In the genomic region with DNA sequence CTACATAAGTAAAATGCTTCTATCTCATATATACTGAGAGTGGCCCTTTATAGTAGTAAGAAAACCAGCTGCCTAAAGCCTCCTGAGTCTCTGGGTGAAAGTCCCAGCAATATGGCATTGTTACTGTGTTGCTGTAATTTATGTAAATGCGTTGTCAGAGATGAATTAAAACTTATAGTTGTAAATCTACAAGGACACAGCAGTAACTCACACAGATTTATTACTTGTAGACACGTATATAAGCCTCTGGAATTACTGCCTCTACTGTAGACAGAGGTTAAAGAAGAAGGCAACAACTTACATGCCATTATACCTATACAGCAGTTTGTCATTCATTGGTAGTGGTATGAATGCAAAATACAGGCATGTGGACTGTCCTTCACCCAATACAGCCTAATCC, we compare ENCODE assay signal across 31 cellular contexts.
"Had no signal": no experiment of that assay in that cellular context is flagged by ENCODE, and none has a peak within 500 bp of the region (broad histone marks: within the 10 kb centered on the region; RNA-seq: fewer than 3 reads in every experiment).

No MANE protein-coding gene starts in this region.

- ATAC-seq: activated CD4-positive, alpha-beta T cell treated with anti-CD3 and anti-CD28 coated beads for 36 hours; activated CD8-positive, alpha-beta memory T cell treated with anti-CD3 and anti-CD28 coated beads, Interleukin-2, amount 10 ng/mL, durations not matched to agents 7 days and 5 days; activated CD8-positive, alpha-beta T cell treated with anti-CD3 and anti-CD28 coated beads, Interleukin-2, amount 10 ng/mL, durations not matched to agents 7 days and 5 days; activated naive CD4-positive, alpha-beta T cell treated with anti-CD3 and anti-CD28 coated beads, Interleukin-2, amount 50 U/mL, for 72 hours; esophagus mucosa had no signal

- DNase-seq: activated CD4-positive, alpha-beta memory T cell treated with anti-CD3 and anti-CD28 coated beads for 36 hours; activated CD4-positive, alpha-beta T cell treated with anti-CD3 and anti-CD28 coated beads for 36 hours; activated CD4-positive, alpha-beta T cell treated with anti-CD3 and anti-CD28 coated beads, Interleukin-2, amount 10 ng/mL, durations not matched to agents 24 days and 14 days; activated CD4-positive, CD25-positive, alpha-beta regulatory T cell; activated CD4-positive, CD25-positive, alpha-beta regulatory T cell treated with anti-CD3 and anti-CD28 coated beads, Interleukin-2, amount 50 U/mL, for 72 hours; activated CD8-positive, alpha-beta memory T cell treated with anti-CD3 and anti-CD28 coated beads, Interleukin-2, amount 10 ng/mL, durations not matched to agents 7 days and 5 days; activated CD8-positive, alpha-beta memory T cell treated with anti-CD3 and anti-CD28 coated beads, Interleukin-2, amount 50 U/mL, for 4 hours; activated CD8-positive, alpha-beta T cell treated with anti-CD3 and anti-CD28 coated beads, Interleukin-2, amount 10 ng/mL, durations not matched to agents 7 days and 5 days; activated gamma-delta T cell; activated naive CD4-positive, alpha-beta T cell; activated naive CD4-positive, alpha-beta T cell treated with anti-CD3 and anti-CD28 coated beads, Interleukin-2, amount 10 ng/mL, durations not matched to agents 7 days and 5 days; activated naive CD8-positive, alpha-beta T cell treated with anti-CD3 and anti-CD28 coated beads, Interleukin-2, amount 10 ng/mL, durations not matched to agents 7 days and 5 days; activated T-cell treated with anti-CD3 and anti-CD28 coated beads, Interleukin-2, amount 50 U/mL, for 1 hour; activated T-cell treated with anti-CD3 and anti-CD28 coated beads, Interleukin-2, amount 50 U/mL, for 48 hours; central memory CD4-positive, alpha-beta T cell; cerebellar nuclear complex; colonic mucosa; dorsolateral prefrontal cortex; effector memory CD4-positive, alpha-beta T cell; endodermal cell; foreskin fibroblast; head of caudate nucleus; T-helper 2 cell had no signal

- FAIRE-seq: frontal cortex had no signal

- H3K4me1 ChIP-seq: ascending aorta, breast epithelium, colonic mucosa had no signal

- H3K27me3 ChIP-seq: ascending aorta, breast epithelium, cardiac muscle cell, colonic mucosa, dorsolateral prefrontal cortex had no signal

- H3K27ac ChIP-seq: ascending aorta, breast epithelium, cardiac muscle cell, colonic mucosa, dorsolateral prefrontal cortex had no signal

- H3K9me3 ChIP-seq: ascending aorta, breast epithelium, colonic mucosa had no signal

- H3K4me3 Mint-ChIP-seq: activated CD4-positive, alpha-beta memory T cell treated with anti-CD3 and anti-CD28 coated beads for 36 hours; activated CD4-positive, alpha-beta T cell treated with anti-CD3 and anti-CD28 coated beads for 36 hours; activated CD4-positive, alpha-beta T cell treated with anti-CD3 and anti-CD28 coated beads, Interleukin-2, amount 10 ng/mL, durations not matched to agents 24 days and 14 days; activated CD8-positive, alpha-beta memory T cell treated with anti-CD3 and anti-CD28 coated beads, Interleukin-2, amount 10 ng/mL, durations not matched to agents 7 days and 5 days; activated CD8-positive, alpha-beta T cell treated with anti-CD3 and anti-CD28 coated beads, Interleukin-2, amount 10 ng/mL, durations not matched to agents 7 days and 5 days; activated naive CD4-positive, alpha-beta T cell treated with anti-CD3 and anti-CD28 coated beads, Interleukin-2, amount 10 ng/mL, durations not matched to agents 7 days and 5 days; activated naive CD8-positive, alpha-beta T cell treated with anti-CD3 and anti-CD28 coated beads, Interleukin-2, amount 10 ng/mL, durations not matched to agents 7 days and 5 days; activated T-helper 1 cell treated with anti-CD3 and anti-CD28 coated beads, Interleukin-12 subunit alpha, Interleukin-12 subunit beta, Interleukin-2, Interleukin-4 antibody, amounts not matched to agents 30 ng/mL and 10 ng/mL and 1 ng/mL, durations not matched to agents 14 hours and 24 hours and 36 hours; brain; endodermal cell had no signal

- H3K36me3 Mint-ChIP-seq: activated naive CD4-positive, alpha-beta T cell treated with anti-CD3 and anti-CD28 coated beads, Interleukin-2, amount 50 U/mL, for 72 hours had no signal

- H3K9me3 Mint-ChIP-seq: activated CD4-positive, alpha-beta memory T cell treated with anti-CD3 and anti-CD28 coated beads for 36 hours; activated naive CD4-positive, alpha-beta T cell treated with anti-CD3 and anti-CD28 coated beads, Interleukin-2, amount 10 ng/mL, durations not matched to agents 7 days and 5 days; activated naive CD8-positive, alpha-beta T cell treated with anti-CD3 and anti-CD28 coated beads, Interleukin-2, amount 10 ng/mL, durations not matched to agents 7 days and 5 days; activated T-helper 1 cell treated with anti-CD3 and anti-CD28 coated beads, Interleukin-12 subunit alpha, Interleukin-12 subunit beta, Interleukin-2, Interleukin-4 antibody, amounts not matched to agents 30 ng/mL and 10 ng/mL and 1 ng/mL, durations not matched to agents 14 hours and 24 hours and 36 hours; brain; endodermal cell had no signal

- H3K4me1 Mint-ChIP-seq: activated CD4-positive, alpha-beta T cell treated with anti-CD3 and anti-CD28 coated beads for 36 hours; activated CD8-positive, alpha-beta memory T cell treated with anti-CD3 and anti-CD28 coated beads, Interleukin-2, amount 10 ng/mL, durations not matched to agents 7 days and 5 days; activated naive CD4-positive, alpha-beta T cell treated with anti-CD3 and anti-CD28 coated beads, Interleukin-2, amount 10 ng/mL, durations not matched to agents 7 days and 5 days; activated naive CD8-positive, alpha-beta T cell treated with anti-CD3 and anti-CD28 coated beads, Interleukin-2, amount 10 ng/mL, durations not matched to agents 7 days and 5 days had no signal

- H3K4me3 ChIP-seq: ascending aorta, breast epithelium, cardiac muscle cell, colonic mucosa, dorsolateral prefrontal cortex had no signal

- H3K27ac Mint-ChIP-seq: activated CD4-positive, alpha-beta memory T cell treated with anti-CD3 and anti-CD28 coated beads for 36 hours; activated CD4-positive, alpha-beta T cell treated with anti-CD3 and anti-CD28 coated beads for 36 hours; activated CD4-positive, alpha-beta T cell treated with anti-CD3 and anti-CD28 coated beads, Interleukin-2, amount 10 ng/mL, durations not matched to agents 24 days and 14 days; activated CD8-positive, alpha-beta memory T cell treated with anti-CD3 and anti-CD28 coated beads, Interleukin-2, amount 10 ng/mL, durations not matched to agents 7 days and 5 days; activated CD8-positive, alpha-beta T cell treated with anti-CD3 and anti-CD28 coated beads, Interleukin-2, amount 10 ng/mL, durations not matched to agents 7 days and 5 days; activated naive CD4-positive, alpha-beta T cell treated with anti-CD3 and anti-CD28 coated beads, Interleukin-2, amount 10 ng/mL, durations not matched to agents 7 days and 5 days; activated naive CD8-positive, alpha-beta T cell treated with anti-CD3 and anti-CD28 coated beads, Interleukin-2, amount 10 ng/mL, durations not matched to agents 7 days and 5 days; activated T-helper 1 cell treated with anti-CD3 and anti-CD28 coated beads, Interleukin-12 subunit alpha, Interleukin-12 subunit beta, Interleukin-2, Interleukin-4 antibody, amounts not matched to agents 30 ng/mL and 10 ng/mL and 1 ng/mL, durations not matched to agents 14 hours and 24 hours and 36 hours; brain; endodermal cell had no signal

- H3K27me3 Mint-ChIP-seq: activated CD4-positive, alpha-beta memory T cell treated with anti-CD3 and anti-CD28 coated beads for 36 hours; activated CD4-positive, alpha-beta T cell treated with anti-CD3 and anti-CD28 coated beads for 36 hours; activated CD4-positive, alpha-beta T cell treated with anti-CD3 and anti-CD28 coated beads, Interleukin-2, amount 10 ng/mL, durations not matched to agents 24 days and 14 days; activated CD8-positive, alpha-beta memory T cell treated with anti-CD3 and anti-CD28 coated beads, Interleukin-2, amount 10 ng/mL, durations not matched to agents 7 days and 5 days; activated naive CD4-positive, alpha-beta T cell treated with anti-CD3 and anti-CD28 coated beads, Interleukin-2, amount 10 ng/mL, durations not matched to agents 7 days and 5 days; activated naive CD8-positive, alpha-beta T cell treated with anti-CD3 and anti-CD28 coated beads, Interleukin-2, amount 10 ng/mL, durations not matched to agents 7 days and 5 days; brain had no signal

- H3K36me3 ChIP-seq: ascending aorta, breast epithelium, cardiac muscle cell, colonic mucosa had no signal
